In genomic region chr6:125077453-125077852, GRCh38 we compare ENCODE assay signal across 16 cellular contexts.
"Had no signal": no experiment of that assay in that cellular context is flagged by ENCODE, and none has a peak within 500 bp of the region (broad histone marks: within the 10 kb centered on the region; RNA-seq: fewer than 3 reads in every experiment).

No MANE protein-coding gene starts in this region.

- H3K9me3 Mint-ChIP-seq: activated naive CD4-positive, alpha-beta T cell treated with anti-CD3 and anti-CD28 coated beads for 36 hours; activated T-cell treated with anti-CD3 and anti-CD28 coated beads, Interleukin-2, amount 50 U/mL, for 4 hours; natural killer cell treated with Interleukin-12 subunit alpha and Interleukin-12 subunit beta and Interleukin-15 and Interleukin-18, amount 100 ng/mL, for 72 hours; T-helper 1 cell treated with Interleukin-12 subunit alpha and Interleukin-12 subunit beta and Interleukin-4 antibody, amounts not matched to agents 30 μg/mL and 1 μg/mL, for 36 hours had no signal

- H3K27me3 Mint-ChIP-seq: activated CD4-positive, alpha-beta T cell treated with anti-CD3 and anti-CD28 coated beads, Interleukin-2, amount 10 ng/mL, durations not matched to agents 7 days and 5 days; natural killer cell treated with Interleukin-12 subunit alpha and Interleukin-12 subunit beta and Interleukin-15 and Interleukin-18, amount 100 ng/mL, for 72 hours; stimulated activated naive B cell treated with anti-CD40 and anti-IgM and Interleukin-4, amounts not matched to agents 10 μg/mL and 1 μg/mL and 100 μg/mL, for 72 hours had no signal

- H3K36me3 ChIP-seq: cardiac muscle cell had no signal

- H3K27me3 ChIP-seq: cardiac muscle cell had no signal

- H3K4me3 ChIP-seq: cardiac muscle cell, left ventricle myocardium inferior had no signal

- H3K9me3 ChIP-seq: left ventricle myocardium inferior had no signal

- H3K27ac Mint-ChIP-seq: activated CD4-positive, alpha-beta T cell treated with anti-CD3 and anti-CD28 coated beads, Interleukin-2, amount 10 ng/mL, durations not matched to agents 7 days and 5 days; activated naive CD4-positive, alpha-beta T cell treated with anti-CD3 and anti-CD28 coated beads for 36 hours; natural killer cell treated with Interleukin-12 subunit alpha and Interleukin-12 subunit beta and Interleukin-15 and Interleukin-18, amount 100 ng/mL, for 72 hours; stimulated activated naive B cell treated with anti-CD40 and anti-IgM and Interleukin-4, amounts not matched to agents 10 μg/mL and 1 μg/mL and 100 μg/mL, for 72 hours; T-helper 1 cell treated with Interleukin-12 subunit alpha and Interleukin-12 subunit beta and Interleukin-4 antibody, amounts not matched to agents 30 μg/mL and 1 μg/mL, for 36 hours had no signal

- ATAC-seq: activated CD4-positive, CD25-positive, alpha-beta regulatory T cell treated with anti-CD3 and anti-CD28 coated beads, Interleukin-2, amount 50 U/mL, for 24 hours; activated T-cell treated with anti-CD3 and anti-CD28 coated beads, Interleukin-2, amount 50 U/mL, for 4 hours; natural killer cell treated with Interleukin-12 subunit alpha and Interleukin-12 subunit beta and Interleukin-15 and Interleukin-18, amount 100 ng/mL, for 72 hours; stimulated activated naive B cell treated with anti-CD40 and anti-IgM and Interleukin-4, amounts not matched to agents 10 μg/mL and 1 μg/mL and 100 μg/mL, for 72 hours had no signal

- H3K4me3 Mint-ChIP-seq: activated CD4-positive, alpha-beta T cell treated with anti-CD3 and anti-CD28 coated beads, Interleukin-2, amount 10 ng/mL, durations not matched to agents 7 days and 5 days; activated naive CD4-positive, alpha-beta T cell treated with anti-CD3 and anti-CD28 coated beads for 36 hours; activated T-cell treated with anti-CD3 and anti-CD28 coated beads, Interleukin-2, amount 50 U/mL, for 4 hours; natural killer cell treated with Interleukin-12 subunit alpha and Interleukin-12 subunit beta and Interleukin-15 and Interleukin-18, amount 100 ng/mL, for 72 hours; stimulated activated naive B cell treated with anti-CD40 and anti-IgM and Interleukin-4, amounts not matched to agents 10 μg/mL and 1 μg/mL and 100 μg/mL, for 72 hours; T-helper 1 cell treated with Interleukin-12 subunit alpha and Interleukin-12 subunit beta and Interleukin-4 antibody, amounts not matched to agents 30 μg/mL and 1 μg/mL, for 36 hours had no signal

- DNase-seq: activated CD4-positive, alpha-beta T cell treated with anti-CD3 and anti-CD28 coated beads, Interleukin-2, amount 10 ng/mL, durations not matched to agents 7 days and 5 days; activated CD8-positive, alpha-beta memory T cell treated with anti-CD3 and anti-CD28 coated beads, Interleukin-2, amount 50 U/mL, for 4 hours; activated naive CD4-positive, alpha-beta T cell treated with anti-CD3 and anti-CD28 coated beads for 36 hours; activated T-cell treated with anti-CD3 and anti-CD28 coated beads, Interleukin-2, amount 50 U/mL, for 4 hours; aorta; erythroblast; foreskin melanocyte; glutamatergic neuron; kidney glomerular epithelial cell; left ventricle myocardium inferior; posterior cingulate gyrus; stimulated activated naive B cell treated with anti-CD40 and anti-IgM and Interleukin-4, amounts not matched to agents 10 μg/mL and 1 μg/mL and 100 μg/mL, for 72 hours had no signal

- H3K4me1 Mint-ChIP-seq: activated CD4-positive, alpha-beta T cell treated with anti-CD3 and anti-CD28 coated beads, Interleukin-2, amount 10 ng/mL, durations not matched to agents 7 days and 5 days; stimulated activated naive B cell treated with anti-CD40 and anti-IgM and Interleukin-4, amounts not matched to agents 10 μg/mL and 1 μg/mL and 100 μg/mL, for 72 hours had no signal

- H3K36me3 Mint-ChIP-seq: natural killer cell treated with Interleukin-12 subunit alpha and Interleukin-12 subunit beta and Interleukin-15 and Interleukin-18, amount 100 ng/mL, for 72 hours; stimulated activated naive B cell treated with anti-CD40 and anti-IgM and Interleukin-4, amounts not matched to agents 10 μg/mL and 1 μg/mL and 100 μg/mL, for 72 hours had no signal

- H3K27ac ChIP-seq: cardiac muscle cell, left ventricle myocardium inferior had no signal
